1 cellular context compared by ENCODE assay signal in the genomic region with DNA sequence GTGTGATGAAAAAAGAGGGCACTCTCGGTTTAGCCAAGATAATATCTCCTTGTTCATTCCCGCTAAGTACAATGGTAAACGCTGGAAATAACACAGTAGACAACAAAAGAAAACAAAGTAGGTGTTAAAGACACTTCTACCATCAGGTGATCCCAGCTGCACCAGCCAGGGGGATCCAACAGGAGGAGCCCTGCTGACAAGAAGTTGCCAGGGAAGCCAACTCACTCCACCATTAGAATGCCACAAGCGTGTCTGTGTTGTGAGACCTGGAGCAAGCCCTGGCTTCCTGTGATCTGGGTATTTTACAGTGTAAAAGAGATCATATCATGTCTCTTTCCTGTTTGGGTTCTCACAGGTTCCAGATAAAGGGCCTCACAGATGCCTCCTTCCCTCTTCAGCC.
TF ChIP-seq lines count a peak whose summit lies in the region.

No MANE protein-coding gene starts in this region.

TF ChIP-seq in A549, 52 proteins besides CTCF, POLR2A, EP300 and RAD21 (continued from another document):
- TF ChIP-seq, protein P1, sequence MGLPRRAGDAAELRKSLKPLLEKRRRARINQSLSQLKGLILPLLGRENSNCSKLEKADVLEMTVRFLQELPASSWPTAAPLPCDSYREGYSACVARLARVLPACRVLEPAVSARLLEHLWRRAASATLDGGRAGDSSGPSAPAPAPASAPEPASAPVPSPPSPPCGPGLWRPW (IDR thresholded peaks at IDR 0.05) = no peak
- TF ChIP-seq USF2 (IDR thresholded peaks at IDR 0.05) = no peak
- TF ChIP-seq, protein P2, sequence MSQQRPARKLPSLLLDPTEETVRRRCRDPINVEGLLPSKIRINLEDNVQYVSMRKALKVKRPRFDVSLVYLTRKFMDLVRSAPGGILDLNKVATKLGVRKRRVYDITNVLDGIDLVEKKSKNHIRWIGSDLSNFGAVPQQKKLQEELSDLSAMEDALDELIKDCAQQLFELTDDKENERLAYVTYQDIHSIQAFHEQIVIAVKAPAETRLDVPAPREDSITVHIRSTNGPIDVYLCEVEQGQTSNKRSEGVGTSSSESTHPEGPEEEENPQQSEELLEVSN (IDR thresholded peaks at IDR 0.05; ENCODE audit: borderline replicate concordance, low read depth) = no peak
- no peak for TF ChIP-seq HOXA7 (CRISPR knock-in tag; IDR thresholded peaks at IDR 0.05)
- no peak for TF ChIP-seq BCL3 (IDR thresholded peaks at IDR 0.05)
- TF ChIP-seq, protein P3, sequence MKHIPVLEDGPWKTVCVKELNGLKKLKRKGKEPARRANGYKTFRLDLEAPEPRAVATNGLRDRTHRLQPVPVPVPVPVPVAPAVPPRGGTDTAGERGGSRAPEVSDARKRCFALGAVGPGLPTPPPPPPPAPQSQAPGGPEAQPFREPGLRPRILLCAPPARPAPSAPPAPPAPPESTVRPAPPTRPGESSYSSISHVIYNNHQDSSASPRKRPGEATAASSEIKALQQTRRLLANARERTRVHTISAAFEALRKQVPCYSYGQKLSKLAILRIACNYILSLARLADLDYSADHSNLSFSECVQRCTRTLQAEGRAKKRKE (CRISPR knock-in tag; IDR thresholded peaks at IDR 0.05; ENCODE audit: low read depth) = no peak
